ENCODE assay signal across 8 cellular contexts in genomic region chr22:23984430-23984829, GRCh38. TPM values are rescaled to one million over a fixed set of nuclear protein-coding genes. Genes with fewer than 3 reads are reported as not detected.
DNase-seq lines count a peak whose midpoint lies in the region; ATAC-seq, FAIRE-seq and TF ChIP-seq lines count a peak whose summit lies in the region.
"Had no signal": no experiment of that assay in that cellular context is flagged by ENCODE, and none has a peak within 500 bp of the region (broad histone marks: within the 10 kb centered on the region; RNA-seq: fewer than 3 reads in every experiment).

No MANE protein-coding gene starts in this region.

- no peaks in the 10 kb centered on the region for H3K9me2 ChIP-seq in PC-3 (replicated peaks; ENCODE audit: low read length)

- no peaks in the 10 kb centered on the region for H3K36me3 ChIP-seq in body of pancreas (replicated peaks in 1 of 2; ENCODE audit: insufficient read depth in 1 of 2, low read depth in 2 of 2)
- H3K36me3 ChIP-seq in transverse colon: no peaks in the 10 kb centered on the region
- H3K36me3 ChIP-seq in PC-3 (ENCODE audit: low read depth, low read length): no peaks in the 10 kb centered on the region

- H3K36me3 Mint-ChIP-seq in natural killer cell treated with Interleukin-12 subunit alpha and Interleukin-12 subunit beta and Interleukin-15 and Interleukin-18, amount 100 ng/mL, for 72 hours: no peaks in the 10 kb centered on the region

- BruUV-seq in PC-3 (replicated peaks; lab: Mats Ljungman, UMichigan): no TSS peak

- peak; percentile 28 for DNase-seq in GM19239 (ENCODE audit: insufficient read length, low spot score)
- DNase-seq in NCI-H2227 (lab: John Stamatoyannopoulos, UW; ENCODE audit: unreplicated experiment): peak; percentile 64
- DNase-seq in body of pancreas: peak in 1 of 4 donors; percentile 70
- no peak for DNase-seq in natural killer cell treated with Interleukin-12 subunit alpha and Interleukin-12 subunit beta and Interleukin-15 and Interleukin-18, amount 100 ng/mL, for 72 hours (ENCODE audit: low spot score)
- no peak for DNase-seq in transverse colon
- DNase-seq in PC-3: no peak

- intact Hi-C loops in body of pancreas (cut with DNase I): no loop called here
- intact Hi-C loops in transverse colon (cut with DNase I; ENCODE audit: low total_unique reads): no loop called here
- intact Hi-C loops in PC-3 (cut with micrococcal nuclease): no loop called here

- H2AFZ ChIP-seq in PC-3 (ENCODE audit: low read length): no peak overlapping the region

- in situ Hi-C loops in transverse colon (cut with MboI; ENCODE audit: low pct_ligation_motif_present in 1 of 4, low pct_unique_long_range_greater_than_20kb in 1 of 4, low sequenced_read_pairs in 3 of 4): no loop called here

- peaks cover 3 to 4% of the 10 kb centered on the region in 2 donors for H3K4me1 Mint-ChIP-seq in natural killer cell treated with Interleukin-12 subunit alpha and Interleukin-12 subunit beta and Interleukin-15 and Interleukin-18, amount 100 ng/mL, for 72 hours (ENCODE audit: low read depth in 2 of 2)

- H3F3A ChIP-seq in PC-3 (ENCODE audit: low read length, unreplicated experiment): no peaks in the 10 kb centered on the region

- no peaks in the 10 kb centered on the region for H4K20me1 ChIP-seq in PC-3 (ENCODE audit: low read length)

- TF ChIP-seq CTCF in body of pancreas (IDR thresholded peaks at IDR 0.05) (peak in 4 of 7 experiments; percentile 14 to 42 (median 30)), transverse colon (IDR thresholded peaks at IDR 0.05) (peak in 1 of 5 experiments; percentile 48), PC-3 (conservative IDR thresholded peaks at IDR 0.05; ENCODE audit: low read depth, low read length) (no peak)

- H3K4me3 ChIP-seq in body of pancreas (no peak overlapping the region), transverse colon (no peak overlapping the region), PC-3 (ENCODE audit: low read length) (no peak overlapping the region)

- FAIRE-seq in GM19239 (lab: Jason Lieb, UNC): peak; percentile 87

- H3K9me3 Mint-ChIP-seq in natural killer cell treated with Interleukin-12 subunit alpha and Interleukin-12 subunit beta and Interleukin-15 and Interleukin-18, amount 100 ng/mL, for 72 hours: no peaks in the 10 kb centered on the region

- no peak for TF ChIP-seq POLR2A in body of pancreas (IDR thresholded peaks at IDR 0.05)
- TF ChIP-seq POLR2A in transverse colon (IDR thresholded peaks at IDR 0.05): no peak

- H3K27me3 ChIP-seq in body of pancreas (no peaks in the 10 kb centered on the region), transverse colon (no peaks in the 10 kb centered on the region), PC-3 (ENCODE audit: low read length) (no peaks in the 10 kb centered on the region)

- no peaks in the 10 kb centered on the region for H3K79me2 ChIP-seq in PC-3 (ENCODE audit: low read length)

- no peak for ATAC-seq in body of pancreas
- peak; percentile 77 to 81 for ATAC-seq in natural killer cell treated with Interleukin-12 subunit alpha and Interleukin-12 subunit beta and Interleukin-15 and Interleukin-18, amount 100 ng/mL, for 72 hours
- ATAC-seq in PC-3: no peak
- no peak for ATAC-seq in GM18502 (IDR thresholded peaks at IDR 0.05; ENCODE audit: poor library complexity, unreplicated experiment)

- CTCF ChIA-PET in PC-3 (lab: Charles Lee): no interaction called here

- POLR2A ChIA-PET in PC-3 (lab: Charles Lee; ENCODE audit: unreplicated experiment): no interaction called here

- H3K27ac ChIP-seq in body of pancreas: no peak overlapping the region
- H3K27ac ChIP-seq in transverse colon: no peak overlapping the region
- no peak overlapping the region for H3K27ac ChIP-seq in PC-3 (ENCODE audit: low read length)

- 19% methylated on average over 4 of the region's 6 CpGs; no CpG with 5 or more reads in 1 of the 2 donors for WGBS in body of pancreas, 2 donors
- no CpG with 5 or more reads among the region's 6 CpGs for WGBS in transverse colon (ENCODE audit: low coverage in 1 of 2), 2 donors

- TF ChIP-seq EP300 in transverse colon (IDR thresholded peaks at IDR 0.05; ENCODE audit: low read depth): no peak

- no peak overlapping the region for H3K4me3 Mint-ChIP-seq in natural killer cell treated with Interleukin-12 subunit alpha and Interleukin-12 subunit beta and Interleukin-15 and Interleukin-18, amount 100 ng/mL, for 72 hours

- H3K4me2 ChIP-seq in PC-3 (ENCODE audit: low read length): no peak overlapping the region

- H3K9me3 ChIP-seq in body of pancreas: no peaks in the 10 kb centered on the region
- H3K9me3 ChIP-seq in transverse colon: no peaks in the 10 kb centered on the region
- no peaks in the 10 kb centered on the region for H3K9me3 ChIP-seq in PC-3 (ENCODE audit: low read length)

- peaks cover 5% of the 10 kb centered on the region in 2 donors for H3K27me3 Mint-ChIP-seq in natural killer cell treated with Interleukin-12 subunit alpha and Interleukin-12 subunit beta and Interleukin-15 and Interleukin-18, amount 100 ng/mL, for 72 hours

- H3K4me1 ChIP-seq in body of pancreas (no peaks in the 10 kb centered on the region), transverse colon (no peaks in the 10 kb centered on the region), PC-3 (ENCODE audit: insufficient read depth, low read length) (no peaks in the 10 kb centered on the region)

- H3K9ac ChIP-seq in PC-3 (ENCODE audit: low read length): no peak overlapping the region

- H3K27ac Mint-ChIP-seq in natural killer cell treated with Interleukin-12 subunit alpha and Interleukin-12 subunit beta and Interleukin-15 and Interleukin-18, amount 100 ng/mL, for 72 hours: peak overlapping the region in 1 of 2 donors; percentile 9

RNA-seq across cellular contexts. Expression of gene GSTT2, which starts 4.5 kb away (rescaled TPM):
- not detected for total RNA-seq in body of pancreas
- under 1 TPM in 1 of 2 donors, not detected in 1; 0.47 TPM for total RNA-seq in natural killer cell treated with Interleukin-12 subunit alpha and Interleukin-12 subunit beta and Interleukin-15 and Interleukin-18, amount 100 ng/mL, for 72 hours
- total RNA-seq in transverse colon: 1 to 10 TPM in 1 of 4 donors, under 1 TPM in 1, not detected in 2; 0.41 to 7.0 TPM
- not detected in 2 replicates for total RNA-seq in PC-3 (2014; rRNA removed)
- total RNA-seq: NCI-H460 had no signal

RNA-seq across cellular contexts. Expression of gene DDT, which starts 10.2 kb away (rescaled TPM):
- total RNA-seq in body of pancreas (10 to 100 TPM; 70.3 to 78.4 TPM), transverse colon (100 to 1,000 TPM; 157 to 267 (median 197) TPM), PC-3 (2014; rRNA removed) (203 and 222 TPM in 2 replicates)
- 100 to 1,000 TPM in 1 of 2 donors, 10 to 100 TPM in 1; 97.4 to 127 TPM for total RNA-seq in natural killer cell treated with Interleukin-12 subunit alpha and Interleukin-12 subunit beta and Interleukin-15 and Interleukin-18, amount 100 ng/mL, for 72 hours

RNA-seq across cellular contexts. Expression of gene DDTL, which starts 17.7 kb away (rescaled TPM):
- total RNA-seq in body of pancreas (under 1 TPM in 1 of 2 donors, not detected in 1; 0.66 TPM), transverse colon (1 to 10 TPM in 2 of 4 donors, not detected in 2; 1.5 to 1.8 TPM), PC-3 (2014; rRNA removed) (0.73 TPM in 1 of 2 replicates, not detected in the other)
- 1 to 10 TPM in 1 of 2 donors, not detected in 1; 8.0 TPM for total RNA-seq in natural killer cell treated with Interleukin-12 subunit alpha and Interleukin-12 subunit beta and Interleukin-15 and Interleukin-18, amount 100 ng/mL, for 72 hours

RNA-seq across cellular contexts. Expression of gene GSTT4, which starts 20.8 kb away (rescaled TPM):
- total RNA-seq in body of pancreas: not detected
- not detected for total RNA-seq in natural killer cell treated with Interleukin-12 subunit alpha and Interleukin-12 subunit beta and Interleukin-15 and Interleukin-18, amount 100 ng/mL, for 72 hours
- not detected for total RNA-seq in transverse colon
- total RNA-seq in PC-3 (2014; rRNA removed): not detected in 2 replicates
- total RNA-seq: NCI-H460 had no signal

RNA-seq across cellular contexts. Expression of gene GSTT2B, which starts 23.4 kb away (rescaled TPM):
- total RNA-seq in body of pancreas (10 to 100 TPM in 1 of 2 donors, 1 to 10 TPM in 1; 8.3 to 16.5 TPM), transverse colon (1 to 10 TPM in 1 of 4 donors, not detected in 3; 2.4 TPM), PC-3 (2014; rRNA removed) (2.6 and 3.2 TPM in 2 replicates)
- total RNA-seq in natural killer cell treated with Interleukin-12 subunit alpha and Interleukin-12 subunit beta and Interleukin-15 and Interleukin-18, amount 100 ng/mL, for 72 hours: not detected

Comparison
In these comparisons a context has a peak if more than half of its experiments do, and no peak if none do; other contexts are left out.
1. DNase-seq: peak in GM19239 (single experiment) and NCI-H2227 (single experiment); none in natural killer cell treated with Interleukin-12 subunit alpha and Interleukin-12 subunit beta and Interleukin-15 and Interleukin-18, amount 100 ng/mL, for 72 hours (single experiment), transverse colon (single experiment) and PC-3 (single experiment).
2. ATAC-seq: peak in natural killer cell treated with Interleukin-12 subunit alpha and Interleukin-12 subunit beta and Interleukin-15 and Interleukin-18, amount 100 ng/mL, for 72 hours (2 of 2); none in body of pancreas (single experiment), PC-3 (single experiment) and GM18502 (single experiment).